1 cellular context compared by ENCODE assay signal in genomic region chr1:33085332-33085731, GRCh38.
TF ChIP-seq lines count a peak whose summit lies in the region.

No MANE protein-coding gene starts in this region.

TF ChIP-seq in Ishikawa, 13 proteins besides CTCF, POLR2A, EP300 and RAD21 (continued from another document):
- TF ChIP-seq, protein P1, sequence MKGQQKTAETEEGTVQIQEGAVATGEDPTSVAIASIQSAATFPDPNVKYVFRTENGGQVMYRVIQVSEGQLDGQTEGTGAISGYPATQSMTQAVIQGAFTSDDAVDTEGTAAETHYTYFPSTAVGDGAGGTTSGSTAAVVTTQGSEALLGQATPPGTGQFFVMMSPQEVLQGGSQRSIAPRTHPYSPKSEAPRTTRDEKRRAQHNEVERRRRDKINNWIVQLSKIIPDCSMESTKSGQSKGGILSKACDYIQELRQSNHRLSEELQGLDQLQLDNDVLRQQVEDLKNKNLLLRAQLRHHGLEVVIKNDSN (IDR thresholded peaks at IDR 0.05): no peak
- TF ChIP-seq EGR1 (IDR thresholded peaks at IDR 0.05): no peak
- TF ChIP-seq, protein P2, sequence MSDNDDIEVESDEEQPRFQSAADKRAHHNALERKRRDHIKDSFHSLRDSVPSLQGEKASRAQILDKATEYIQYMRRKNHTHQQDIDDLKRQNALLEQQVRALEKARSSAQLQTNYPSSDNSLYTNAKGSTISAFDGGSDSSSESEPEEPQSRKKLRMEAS (IDR thresholded peaks at IDR 0.05): no peak
- no peak for TF ChIP-seq NFIC (IDR thresholded peaks at IDR 0.05)
- TF ChIP-seq CEBPB (IDR thresholded peaks at IDR 0.05): peak; percentile 57
- TF ChIP-seq FOXM1 (IDR thresholded peaks at IDR 0.05; ENCODE audit: borderline replicate concordance, low read depth): no peak
